ENCODE assay signal across 8 cellular contexts in the genomic region with DNA sequence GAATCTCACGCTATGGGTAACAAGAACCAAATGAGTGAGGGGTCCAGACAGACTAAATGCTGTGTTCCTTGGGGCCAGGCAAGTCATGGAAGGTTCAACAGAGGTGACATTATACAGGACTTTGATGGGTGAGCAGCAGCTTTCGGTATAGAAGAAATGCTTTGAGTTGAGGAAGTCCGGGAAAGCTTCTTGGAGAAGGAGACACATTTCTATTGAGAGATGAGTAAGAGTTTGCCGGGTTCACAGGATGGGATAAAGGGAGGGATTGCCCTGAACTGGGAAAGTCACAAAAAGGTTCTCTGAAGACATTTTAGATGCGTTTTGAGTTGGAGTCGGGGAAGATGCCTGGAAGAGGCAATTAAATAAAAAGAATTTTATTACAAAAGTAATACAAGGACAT. TPM values are rescaled to one million over a fixed set of nuclear protein-coding genes. Genes with fewer than 3 reads are reported as not detected.
DNase-seq lines count a peak whose midpoint lies in the region; ATAC-seq, FAIRE-seq and TF ChIP-seq lines count a peak whose summit lies in the region.

No MANE protein-coding gene starts in this region.

- H3K79me2 ChIP-seq in OCI-LY7 (ENCODE audit: insufficient read depth, low read depth, low read length) (no peaks in the 10 kb centered on the region), H1 (ENCODE audit: control insufficient read depth in 1 of 2, insufficient read depth in 2 of 2, low read length in 2 of 2) (no peaks in the 10 kb centered on the region)

- DNase-seq in CD4-positive, alpha-beta T cell: no peak
- no peak for DNase-seq in OCI-LY7 (ENCODE audit: low spot score)
- DNase-seq in H1 (ENCODE audit: low read depth in 1 of 2, low spot score in 2 of 2): no peak
- DNase-seq in MV-4-11 (lab: John Stamatoyannopoulos, UW): no peak
- no peak for DNase-seq in NCI-H1694 (lab: John Stamatoyannopoulos, UW)
- DNase-seq in mucosa of descending colon: no peak
- no peak for DNase-seq in stimulated activated CD8-positive, alpha-beta memory T cell treated with anti-CD3 and anti-CD28 coated beads, Interleukin-4, amount 100 ng/mL, for 48 hours

- H3K27me3 Mint-ChIP-seq in CD4-positive, alpha-beta T cell: no peaks in the 10 kb centered on the region

- WGBS in H1 (ENCODE audit: extremely low coverage in 1 of 2, insufficient coverage in 1 of 2, insufficient read length in 1 of 2, insufficient replicate concordance in 2 of 2, low coverage in 1 of 2, low lambda C conversion rate in 2 of 2, missing lambda C conversion rate in 1 of 2), 2 experiments: 58% methylated on average over 6 of the region's 6 CpGs; no CpG with 5 or more reads in 1 of the 2 experiments

- H3K4me1 ChIP-seq in OCI-LY7 (ENCODE audit: insufficient read depth, low read length, poor library complexity, severe bottlenecking) (peaks cover 11% of the 10 kb centered on the region), H1 (replicated peaks in 1 of 4; ENCODE audit: control insufficient read depth in 3 of 4, insufficient read depth in 4 of 4, low read length in 3 of 4) (peaks cover 0 to 5% (median 4%) of the 10 kb centered on the region in 4 experiments; a peak in 4 of 7 replicates), neutrophil (ENCODE audit: control insufficient read depth in 1 of 2, insufficient read depth in 1 of 2, low read depth in 1 of 2, low read length in 1 of 2) (peaks cover 12 to 13% of the 10 kb centered on the region in 2 experiments), mucosa of descending colon (ENCODE audit: low read depth) (no peaks in the 10 kb centered on the region)

- H2BK12ac ChIP-seq in H1 (ENCODE audit: low read depth, low read length): no peak overlapping the region

- no peak for ATAC-seq in CD4-positive, alpha-beta T cell (ENCODE audit: poor library complexity)
- no peak for ATAC-seq in mucosa of descending colon

- no peak for TF ChIP-seq POLR2A in H1 (IDR thresholded peaks at IDR 0.05; ENCODE audit: control extremely low read depth in 1 of 2, low read depth in 2 of 2, low read length in 2 of 2)

- H3K9ac ChIP-seq in H1 (replicated peaks in 1 of 4; ENCODE audit: extremely low read depth in 1 of 4, low read depth in 3 of 4, low read length in 3 of 4): 0 out of 7 replicates have a peak overlapping the region, but pooled peaks of 2 of the 4 experiments have one; percentile 16 to 28

- H3K23me2 ChIP-seq in H1 (ENCODE audit: low read depth, low read length): peaks cover 8% of the 10 kb centered on the region

- H2BK5ac ChIP-seq in H1 (ENCODE audit: low read depth, low read length): no peak overlapping the region

- no peaks in the 10 kb centered on the region for H3K9me3 ChIP-seq in CD4-positive, alpha-beta T cell (ENCODE audit: control insufficient read depth, low read length)
- no peaks in the 10 kb centered on the region for H3K9me3 ChIP-seq in OCI-LY7 (ENCODE audit: low read length)
- no peaks in the 10 kb centered on the region for H3K9me3 ChIP-seq in H1 (ENCODE audit: insufficient read depth in 2 of 2, low read depth in 1 of 2, low read length in 1 of 2)
- H3K9me3 ChIP-seq in neutrophil: no peaks in the 10 kb centered on the region
- H3K9me3 ChIP-seq in mucosa of descending colon: no peaks in the 10 kb centered on the region

- no peak for FAIRE-seq in H1 (lab: Jason Lieb, UNC)

- no peak overlapping the region for H4K5ac ChIP-seq in H1 (ENCODE audit: insufficient read length, low read depth, low read length)

- no peak overlapping the region for H3K23ac ChIP-seq in H1 (ENCODE audit: insufficient read length)

- H3K18ac ChIP-seq in H1 (ENCODE audit: extremely low read depth, low read length): no peak overlapping the region

- no peaks in the 10 kb centered on the region for H3K9me2 ChIP-seq in OCI-LY7 (ENCODE audit: insufficient read depth, low read length)

- CTCF ChIA-PET in CD4-positive, alpha-beta T cell (lab: Charles Lee): interaction anchor here (3.0 kb wide), 1 partner anchor 47 kb away, joined by 16 read pairs; no protein-coding TSS in a partner anchor
- CTCF ChIA-PET in OCI-LY7 (lab: Charles Lee; ENCODE audit: unreplicated experiment) (no interaction called here), H1 (lab: Charles Lee; ENCODE audit: partially characterized antibody) (interaction anchor here (0.9 to 3.3 kb wide), 11 partner anchors 9 to 202 kb away, joined by 3 to 14 read pairs (median 5); partner anchors contain the start of gene HPCA)

- TF ChIP-seq CTCF in CD4-positive, alpha-beta T cell (IDR thresholded peaks at IDR 0.05): no peak
- TF ChIP-seq CTCF in OCI-LY7 (conservative IDR thresholded peaks at IDR 0.05; ENCODE audit: low read length) (no peak), H1 (IDR thresholded peaks at IDR 0.05; ENCODE audit: control extremely low read depth in 1 of 3, insufficient read depth in 1 of 3, low read depth in 1 of 3, low read length in 3 of 3) (no peak), neutrophil (IDR thresholded peaks at IDR 0.05) (no peak), mucosa of descending colon (IDR thresholded peaks at IDR 0.05) (no peak)

- intact Hi-C loops in CD4-positive, alpha-beta T cell (cut with DNase I, micrococcal nuclease): loop anchor here (2.0 to 10.0 kb wide), 10 partner anchors 18 to 392 kb away; partner anchors contain the start of genes AK2 (in 2 of the 2), RNF19B (in 1 of the 2), S100PBP (in 1 of the 2) and TRIM62 (in 1 of the 2)
- intact Hi-C loops in OCI-LY7 (cut with micrococcal nuclease; ENCODE audit: unreplicated experiment): no loop called here
- intact Hi-C loops in mucosa of descending colon (cut with DNase I, micrococcal nuclease): loop anchor here in 1 of 2 donors (10.0 kb wide), 1 partner anchor 146 kb away; no protein-coding TSS in a partner anchor

- H3K4me3 Mint-ChIP-seq in CD4-positive, alpha-beta T cell: peak overlapping the region; percentile 94

- no peak overlapping the region for H2BK120ac ChIP-seq in H1 (replicated peaks; ENCODE audit: low read depth, low read length)

- H3K14ac ChIP-seq in H1 (ENCODE audit: insufficient read length): no peak overlapping the region

- POLR2A ChIA-PET in CD4-positive, alpha-beta T cell (lab: Charles Lee): interaction anchor here (1.1 to 3.7 kb wide), 6 partner anchors 19 to 126 kb away, joined by 3 to 44 read pairs (median 8); partner anchors contain the start of genes RNF19B and TRIM62
- POLR2A ChIA-PET in OCI-LY7 (lab: Charles Lee): interaction anchor here (0.8 kb wide), 1 partner anchor 154 kb away, joined by 3 read pairs; no protein-coding TSS in a partner anchor
- POLR2A ChIA-PET in H1 (lab: Charles Lee; ENCODE audit: partially characterized antibody): interaction anchor here (0.9 kb wide), 1 partner anchor 116 kb away, joined by 3 read pairs; the partner anchor contains the start of gene RNF19B

- no peak overlapping the region for H3K4ac ChIP-seq in H1 (replicated peaks; ENCODE audit: insufficient read length, low read depth, low read length)

- no peak for TF ChIP-seq EP300 in H1 (IDR thresholded peaks at IDR 0.05; ENCODE audit: borderline replicate concordance in 1 of 2, low read depth in 2 of 2, low read length in 2 of 2)

- H3K79me1 ChIP-seq in H1 (ENCODE audit: low read depth, low read length): no peaks in the 10 kb centered on the region

- no peaks in the 10 kb centered on the region for H3K27me3 ChIP-seq in CD4-positive, alpha-beta T cell (ENCODE audit: control insufficient read depth, insufficient read depth, low read length)
- H3K27me3 ChIP-seq in H1 (replicated peaks in 1 of 4; ENCODE audit: control insufficient read depth in 3 of 4, extremely low read depth in 1 of 4, insufficient read depth in 3 of 4, low read length in 3 of 4): peaks cover 10 to 42% (median 35%) of the 10 kb centered on the region in 4 experiments
- H3K27me3 ChIP-seq in neutrophil: peaks cover 79% of the 10 kb centered on the region

- H4K20me1 ChIP-seq in OCI-LY7 (ENCODE audit: insufficient read depth, low read length): no peaks in the 10 kb centered on the region
- no peaks in the 10 kb centered on the region for H4K20me1 ChIP-seq in H1 (replicated peaks in 1 of 2; ENCODE audit: control insufficient read depth in 1 of 2, insufficient read depth in 2 of 2, low read length in 2 of 2)

- H2AK5ac ChIP-seq in H1 (ENCODE audit: low read depth, low read length): no peak overlapping the region

- H3K36me3 Mint-ChIP-seq in CD4-positive, alpha-beta T cell (ENCODE audit: low read depth): peaks cover 4% of the 10 kb centered on the region

- H2AFZ ChIP-seq in OCI-LY7 (ENCODE audit: low read length) (peak overlapping the region; percentile 87), H1 (ENCODE audit: low read length) (peak overlapping the region; percentile 72; the same call in 1 of the 2 replicates)

- no peak for TF ChIP-seq RAD21 in H1 (IDR thresholded peaks at IDR 0.05 in 1 of 2, conservative IDR thresholded peaks at IDR 0.05 in 1 of 2; ENCODE audit: low read depth in 2 of 2, low read length in 2 of 2)

- no peaks in the 10 kb centered on the region for H3K9me3 Mint-ChIP-seq in CD4-positive, alpha-beta T cell

- peak overlapping the region; percentile 76 for H3K4me2 ChIP-seq in OCI-LY7 (ENCODE audit: low read length)
- H3K4me2 ChIP-seq in H1 (ENCODE audit: insufficient read depth in 1 of 2, low read depth in 2 of 2, low read length in 2 of 2): peak overlapping the region; percentile 86 to 92

- no peak overlapping the region for H3K56ac ChIP-seq in H1 (replicated peaks; ENCODE audit: insufficient read length, low read depth, low read length)

- no peak overlapping the region for H4K91ac ChIP-seq in H1 (replicated peaks; ENCODE audit: insufficient read length, low read length)

- H3K36me3 ChIP-seq in OCI-LY7 (ENCODE audit: insufficient read depth, low read length): no peaks in the 10 kb centered on the region
- H3K36me3 ChIP-seq in H1 (ENCODE audit: control insufficient read depth in 2 of 4, insufficient read depth in 4 of 4, low read length in 3 of 4): no peaks in the 10 kb centered on the region
- no peaks in the 10 kb centered on the region for H3K36me3 ChIP-seq in neutrophil
- H3K36me3 ChIP-seq in mucosa of descending colon (ENCODE audit: low read depth): no peaks in the 10 kb centered on the region

- H3K4me3 ChIP-seq in OCI-LY7 (ENCODE audit: low read depth, low read length, poor library complexity, severe bottlenecking): peak overlapping the region; percentile 64
- peak overlapping the region; percentile 42 to 63 (median 58); a peak in 7 of 8 replicates for H3K4me3 ChIP-seq in H1 (ENCODE audit: extremely low read depth in 1 of 4, insufficient read depth in 2 of 4, low read depth in 3 of 4, low read length in 4 of 4)
- peak overlapping the region; percentile 54 to 63 for H3K4me3 ChIP-seq in neutrophil (ENCODE audit: low read depth in 1 of 2, low read length in 1 of 2)
- H3K4me3 ChIP-seq in mucosa of descending colon: no peak overlapping the region

- H3K27ac Mint-ChIP-seq in CD4-positive, alpha-beta T cell: peak overlapping the region; percentile 81

- no peak overlapping the region for H3K27ac ChIP-seq in CD4-positive, alpha-beta T cell (ENCODE audit: low read depth, low read length)
- no peak overlapping the region for H3K27ac ChIP-seq in OCI-LY7 (ENCODE audit: low read depth, low read length, poor library complexity, severe bottlenecking)
- H3K27ac ChIP-seq in H1 (ENCODE audit: low read depth, low read length): no peak overlapping the region
- no peak overlapping the region for H3K27ac ChIP-seq in neutrophil

- no peak overlapping the region for H4K8ac ChIP-seq in H1 (ENCODE audit: extremely low read depth, insufficient read depth, low read length)

- no peak overlapping the region; the same call in 1 of the 2 replicates for H2BK15ac ChIP-seq in H1 (ENCODE audit: low read length)

- H3K4me1 Mint-ChIP-seq in CD4-positive, alpha-beta T cell (ENCODE audit: low read depth): peaks cover 36% of the 10 kb centered on the region

- no TSS peak for BruUV-seq in OCI-LY7 (replicated peaks; lab: Mats Ljungman, UMichigan)

- no peak overlapping the region for H2BK20ac ChIP-seq in H1 (ENCODE audit: low read length)

RNA-seq across cellular contexts. Expression of gene AZIN2, which starts 0.6 kb away (rescaled TPM):
- total RNA-seq in CD4-positive, alpha-beta T cell: 1 to 10 TPM; 4.6 to 4.9 TPM
- 0.63 and 1.3 TPM in 2 replicates for total RNA-seq in OCI-LY7 (2014; rRNA removed; shearing (Covaris generic))
- 0.27 and 0.94 TPM in 2 replicates for total RNA-seq in OCI-LY7 (2022)
- total RNA-seq in H1 (2021; fragmentation: NEBNext Ultra II Directional; extraction: Animal tissue kit (Norgen Biotek cat#: 25700)): 0.21 and 0.22 TPM in 2 replicates
- polyA plus RNA-seq in H1 (2011; rRNA removed): 0.82 and 0.91 TPM in 2 replicates
- polyA plus RNA-seq in H1 (2011; cell fraction: cytosol; rRNA removed): 0.75 TPM
- 1.9 TPM for polyA plus RNA-seq in H1 (2011; cell fraction: nucleus; rRNA removed)
- 0.29 to 0.92 TPM (median 0.46 TPM) in 4 replicates for polyA plus RNA-seq in H1 (2012, experiment 1 of 2)
- polyA plus RNA-seq in H1 (2012, experiment 2 of 2): 0.56 TPM
- polyA plus RNA-seq in H1 (2013, experiment 1 of 2): 0.51 TPM
- 0.37 TPM for polyA plus RNA-seq in H1 (2013, experiment 2 of 2)
- polyA minus RNA-seq in H1 (2011; rRNA and poly(A)+ RNA removed): 0.66 and 4.2 TPM in 2 replicates
- polyA minus RNA-seq in H1 (2011; cell fraction: cytosol; rRNA and poly(A)+ RNA removed): 1.4 TPM
- 3.4 TPM for polyA minus RNA-seq in H1 (2011; cell fraction: nucleus; rRNA and poly(A)+ RNA removed)
- total RNA-seq in mucosa of descending colon: 10 to 100 TPM; 13.8 to 36.5 (median 19.0) TPM

RNA-seq across cellular contexts. Expression of gene AK2, which starts 43.7 kb away (rescaled TPM):
- total RNA-seq in CD4-positive, alpha-beta T cell: 10 to 100 TPM; 25.6 to 30.4 TPM
- 185 and 223 TPM in 2 replicates for total RNA-seq in OCI-LY7 (2014; rRNA removed; shearing (Covaris generic))
- total RNA-seq in OCI-LY7 (2022) (256 and 298 TPM in 2 replicates), mucosa of descending colon (100 to 1,000 TPM; 147 to 228 (median 186) TPM)
- 127 and 137 TPM in 2 replicates for total RNA-seq in H1 (2021; fragmentation: NEBNext Ultra II Directional; extraction: Animal tissue kit (Norgen Biotek cat#: 25700))
- polyA plus RNA-seq in H1 (2011; rRNA removed): 92.3 and 110 TPM in 2 replicates
- polyA plus RNA-seq in H1 (2011; cell fraction: cytosol; rRNA removed): 188 TPM
- 91.1 TPM for polyA plus RNA-seq in H1 (2011; cell fraction: nucleus; rRNA removed)
- polyA plus RNA-seq in H1 (2012, experiment 1 of 2): 119 to 218 TPM (median 127 TPM) in 4 replicates
- polyA plus RNA-seq in H1 (2012, experiment 2 of 2): 68.7 TPM
- 98.5 TPM for polyA plus RNA-seq in H1 (2013, experiment 1 of 2)
- 94.1 TPM for polyA plus RNA-seq in H1 (2013, experiment 2 of 2)
- polyA minus RNA-seq in H1 (2011; rRNA and poly(A)+ RNA removed): 43.3 and 54.5 TPM in 2 replicates
- polyA minus RNA-seq in H1 (2011; cell fraction: cytosol; rRNA and poly(A)+ RNA removed): 53.7 TPM
- polyA minus RNA-seq in H1 (2011; cell fraction: nucleus; rRNA and poly(A)+ RNA removed): 68.6 TPM
